Comparison of ENCODE assay signal across 18 cellular contexts in genomic region chr4:42640613-42641012, GRCh38. TPM values are rescaled to one million over a fixed set of nuclear protein-coding genes. Genes with fewer than 3 reads are reported as not detected.
DNase-seq lines count a peak whose midpoint lies in the region; ATAC-seq, FAIRE-seq and TF ChIP-seq lines count a peak whose summit lies in the region.
"Had no signal": no experiment of that assay in that cellular context is flagged by ENCODE, and none has a peak within 500 bp of the region (broad histone marks: within the 10 kb centered on the region; RNA-seq: fewer than 3 reads in every experiment).

No MANE protein-coding gene starts in this region.

- no peak overlapping the region for H2BK120ac ChIP-seq in neuronal stem cell (ENCODE audit: low read depth, low read length)

- peak overlapping the region; percentile 64; the same call in 1 of the 2 replicates for H3K9ac ChIP-seq in GM12878 (ENCODE audit: control insufficient read depth, insufficient read depth, low read length)
- no peak overlapping the region for H3K9ac ChIP-seq in neuronal stem cell (ENCODE audit: low read depth, low read length, poor library complexity)
- H3K9ac ChIP-seq: parathyroid adenoma had no signal

- TF ChIP-seq RAD21 in GM12878 (IDR thresholded peaks at IDR 0.05; ENCODE audit: insufficient read depth, low read depth, low read length): no peak

- H3K36me3 ChIP-seq in Caco-2 (ENCODE audit: control insufficient read depth, insufficient read depth, low read length) (no peaks in the 10 kb centered on the region), GM12878 (ENCODE audit: control insufficient read depth in 2 of 2, insufficient read depth in 2 of 2, low read length in 1 of 2) (peaks cover 0 to 7% of the 10 kb centered on the region in 2 experiments; a peak in 1 of 4 replicates), neuronal stem cell (replicated peaks in 1 of 2; ENCODE audit: control insufficient read depth in 2 of 2, insufficient read depth in 2 of 2, low read length in 2 of 2) (no peaks in the 10 kb centered on the region)
- H3K36me3 ChIP-seq: sigmoid colon had no signal

- in situ Hi-C loops in GM12878 (cut with MboI): loop anchor here (25.0 kb wide), 1 partner anchor 1978 kb away; no protein-coding TSS in a partner anchor

- TF ChIP-seq CTCF in Caco-2 (IDR thresholded peaks at IDR 0.05; ENCODE audit: insufficient read depth in 1 of 2, low read depth in 1 of 2, low read length in 1 of 2, severe bottlenecking in 1 of 2, unreplicated experiment in 1 of 2): no peak
- no peak for TF ChIP-seq CTCF in GM12878 (IDR thresholded peaks at IDR 0.05 in 2 of 3, conservative IDR thresholded peaks at IDR 0.05 in 1 of 3; ENCODE audit: control insufficient read depth in 2 of 3, extremely low read depth in 1 of 3, insufficient read depth in 1 of 3, low read depth in 3 of 3, low read length in 3 of 3)
- TF ChIP-seq CTCF in chondrocyte (IDR thresholded peaks at IDR 0.05): no peak

- H3K27ac Mint-ChIP-seq in Caco-2 (ENCODE audit: unreplicated experiment): peak overlapping the region; percentile 94
- no peak overlapping the region for H3K27ac Mint-ChIP-seq in chondrocyte (ENCODE audit: unreplicated experiment)
- H3K27ac Mint-ChIP-seq: activated CD4-positive, alpha-beta memory T cell treated with anti-CD3 and anti-CD28 coated beads, Interleukin-2, amount 10 ng/mL, durations not matched to agents 7 days and 5 days had no signal

- no peak overlapping the region for H3K14ac ChIP-seq in neuronal stem cell (ENCODE audit: low read length)

- H3K36me3 Mint-ChIP-seq in Caco-2 (ENCODE audit: insufficient read depth, unreplicated experiment) (no peaks in the 10 kb centered on the region), chondrocyte (ENCODE audit: low read depth) (no peaks in the 10 kb centered on the region)

- H2BK15ac ChIP-seq in neuronal stem cell (ENCODE audit: low read length): no peak overlapping the region

- intact Hi-C loops in Caco-2 (cut with micrococcal nuclease; ENCODE audit: unreplicated experiment) (loop anchor here (1.0 to 2.0 kb wide), 2 partner anchors 16 to 47 kb away; partner anchors contain the start of gene ATP8A1), GM12878 (cut with micrococcal nuclease; ENCODE audit: unreplicated experiment) (no loop called here)

- H3K4me2 ChIP-seq in GM12878 (ENCODE audit: control insufficient read depth, insufficient read depth) (peak overlapping the region; percentile 75), neuronal stem cell (ENCODE audit: insufficient read depth, low read length, poor library complexity, severe bottlenecking) (no peak overlapping the region)

- DNase-seq in Caco-2 (peak in 1 of 2 experiments; percentile 31), GM12878 (ENCODE audit: low read depth, low spot score) (no peak), neuronal stem cell (ENCODE audit: low spot score) (no peak), hippocampal formation (lab: John Stamatoyannopoulos, UW) (no peak), chondrocyte (ENCODE audit: low spot score) (no peak)
- DNase-seq in activated CD4-positive, alpha-beta T cell treated with anti-CD3 and anti-CD28 coated beads for 48 hours: no peak
- DNase-seq: activated CD4-positive, alpha-beta memory T cell treated with anti-CD3 and anti-CD28 coated beads, Interleukin-2, amount 10 ng/mL, durations not matched to agents 7 days and 5 days; amygdala; cerebellar nuclear complex; GF-D8; Kasumi-1; NCI-H1436; NK-92 treated with Interleukin-12 subunit alpha and Interleukin-12 subunit beta, amount 100 ng/mL, for 24 hours; sigmoid colon had no signal

- no peak overlapping the region for H2AFZ ChIP-seq in GM12878 (ENCODE audit: control insufficient read depth, low read depth, low read length)
- H2AFZ ChIP-seq in neuronal stem cell (ENCODE audit: low read length): no peak overlapping the region
- H2AFZ ChIP-seq: parathyroid adenoma had no signal

- H3K23ac ChIP-seq in neuronal stem cell (ENCODE audit: low read depth, low read length, poor library complexity): no peak overlapping the region

- H4K8ac ChIP-seq in neuronal stem cell (ENCODE audit: low read depth, low read length): no peak overlapping the region

- peaks cover 21% of the 10 kb centered on the region for H3K4me1 Mint-ChIP-seq in Caco-2 (ENCODE audit: low read depth, unreplicated experiment)
- no peaks in the 10 kb centered on the region for H3K4me1 Mint-ChIP-seq in chondrocyte (ENCODE audit: low read depth)

- H2BK5ac ChIP-seq in neuronal stem cell (ENCODE audit: low read length): no peak overlapping the region

- no peak overlapping the region for H3K4ac ChIP-seq in neuronal stem cell (ENCODE audit: low read length)

- H3K4me3 ChIP-seq in Caco-2 (ENCODE audit: low read depth, low read length) (no peak overlapping the region), GM12878 (peak overlapping the region; percentile 40), neuronal stem cell (ENCODE audit: low read length in 2 of 2) (no peak overlapping the region)
- H3K4me3 ChIP-seq: sigmoid colon had no signal

- FAIRE-seq in GM12878 (lab: Jason Lieb, UNC): no peak

- H2BK12ac ChIP-seq in neuronal stem cell (ENCODE audit: low read length): no peak overlapping the region

- no peaks in the 10 kb centered on the region for H3K79me1 ChIP-seq in neuronal stem cell (ENCODE audit: low read depth, low read length)

- SMC1A ChIA-PET in GM12878 (lab: Charles Lee; ENCODE audit: uncharacterized antibody, unreplicated experiment): interaction anchor here (1.0 to 20.0 kb wide), 5 partner anchors 2 to 38 kb away, joined by 3 to 478 read pairs (median 202); partner anchors contain the start of gene ATP8A1

- TF ChIP-seq EP300 in GM12878 (IDR thresholded peaks at IDR 0.05; ENCODE audit: borderline replicate concordance in 1 of 2, control insufficient read depth in 1 of 2, low read depth in 2 of 2, low read length in 2 of 2): no peak

- H3K9me3 ChIP-seq in Caco-2: no peaks in the 10 kb centered on the region
- H3K9me3 ChIP-seq in GM12878 (replicated peaks; ENCODE audit: control insufficient read depth, insufficient read depth, low read length): peaks cover 2% of the 10 kb centered on the region; the same call in 1 of the 3 replicates
- peaks cover 0 to 1% of the 10 kb centered on the region in 2 donors for H3K9me3 ChIP-seq in neuronal stem cell (replicated peaks in 1 of 2; ENCODE audit: control insufficient read depth in 2 of 2, insufficient read depth in 1 of 2, low read depth in 1 of 2, low read length in 2 of 2)
- H3K9me3 ChIP-seq: sigmoid colon had no signal

- no peaks in the 10 kb centered on the region for H4K20me1 ChIP-seq in GM12878 (ENCODE audit: control insufficient read depth, insufficient read depth)

- H2AK5ac ChIP-seq in neuronal stem cell (ENCODE audit: low read depth, low read length): no peak overlapping the region

- no peaks in the 10 kb centered on the region for H3K9me3 Mint-ChIP-seq in Caco-2 (ENCODE audit: unreplicated experiment)
- no peaks in the 10 kb centered on the region for H3K9me3 Mint-ChIP-seq in chondrocyte (ENCODE audit: low read depth)
- H3K9me3 Mint-ChIP-seq: activated CD4-positive, alpha-beta memory T cell treated with anti-CD3 and anti-CD28 coated beads, Interleukin-2, amount 10 ng/mL, durations not matched to agents 7 days and 5 days had no signal

- no peaks in the 10 kb centered on the region for H3K27me3 ChIP-seq in Caco-2 (replicated peaks; ENCODE audit: control insufficient read depth, insufficient read depth, low read length)
- no peaks in the 10 kb centered on the region for H3K27me3 ChIP-seq in GM12878 (replicated peaks in 1 of 2; ENCODE audit: control insufficient read depth in 2 of 2, insufficient read depth in 2 of 2, low read length in 1 of 2)
- H3K27me3 ChIP-seq in neuronal stem cell (ENCODE audit: control insufficient read depth in 3 of 3, insufficient read depth in 3 of 3, low read depth in 1 of 3, low read length in 3 of 3): no peaks in the 10 kb centered on the region
- H3K27me3 ChIP-seq: sigmoid colon had no signal

- RAD21 ChIA-PET in GM12878 (lab: Charles Lee; ENCODE audit: unreplicated experiment): interaction anchor here (1.0 to 16.5 kb wide), 5 partner anchors 9 to 72 kb away, joined by 3 to 252 read pairs (median 8); partner anchors contain the start of gene ATP8A1

- H3K18ac ChIP-seq in neuronal stem cell (ENCODE audit: low read length): peak overlapping the region; percentile 49

- BruUV-seq in Caco-2 (replicated peaks; lab: Mats Ljungman, UMichigan): TSS peak; percentile 43
- BruUV-seq in GM12878 (replicated peaks; lab: Mats Ljungman, UMichigan): no TSS peak

- H3K27ac ChIP-seq in GM12878 (ENCODE audit: control insufficient read depth, insufficient read depth): peak overlapping the region; percentile 98
- no peak overlapping the region for H3K27ac ChIP-seq in neuronal stem cell (replicated peaks; ENCODE audit: low read length)
- H3K27ac ChIP-seq: parathyroid adenoma, RWPE1, sigmoid colon had no signal

- no peak for ATAC-seq in GM12878
- ATAC-seq: left lobe of liver had no signal

- POLR2A ChIA-PET in Caco-2 (lab: Charles Lee): no interaction called here
- POLR2A ChIA-PET in GM12878 (lab: Charles Lee): interaction anchor here (1.2 to 13.1 kb wide), 4 partner anchors 9 to 15 kb away, joined by 4 to 254 read pairs (median 86); partner anchors contain the start of gene ATP8A1

- H3K79me2 ChIP-seq in GM12878 (ENCODE audit: control insufficient read depth, insufficient read depth, low read length): peaks cover 96% of the 10 kb centered on the region

- peak overlapping the region; percentile 41 for H3K4me3 Mint-ChIP-seq in Caco-2 (ENCODE audit: unreplicated experiment)
- no peak overlapping the region for H3K4me3 Mint-ChIP-seq in chondrocyte (ENCODE audit: unreplicated experiment)
- H3K4me3 Mint-ChIP-seq: activated CD4-positive, alpha-beta memory T cell treated with anti-CD3 and anti-CD28 coated beads, Interleukin-2, amount 10 ng/mL, durations not matched to agents 7 days and 5 days had no signal

- H3K27me3 Mint-ChIP-seq in Caco-2 (ENCODE audit: insufficient read depth, unreplicated experiment): no peaks in the 10 kb centered on the region
- H3K27me3 Mint-ChIP-seq in chondrocyte (ENCODE audit: low read depth): peaks cover 12% of the 10 kb centered on the region
- H3K27me3 Mint-ChIP-seq: activated CD4-positive, alpha-beta memory T cell treated with anti-CD3 and anti-CD28 coated beads, Interleukin-2, amount 10 ng/mL, durations not matched to agents 7 days and 5 days had no signal

- H3K4me1 ChIP-seq in Caco-2: peaks cover 38% of the 10 kb centered on the region
- H3K4me1 ChIP-seq in GM12878 (ENCODE audit: control insufficient read depth, insufficient read depth, low read length): peaks cover 83% of the 10 kb centered on the region
- peaks cover 0 to 14% of the 10 kb centered on the region in 2 donors for H3K4me1 ChIP-seq in neuronal stem cell (ENCODE audit: control insufficient read depth in 2 of 2, insufficient read depth in 1 of 2, low read depth in 1 of 2, low read length in 2 of 2)
- H3K4me1 ChIP-seq: parathyroid adenoma, sigmoid colon had no signal

- WGBS in GM12878 (ENCODE audit: insufficient coverage, insufficient replicate concordance, low lambda C conversion rate, missing lambda C conversion rate): 50% methylated on average over 3 of the region's 3 CpGs
- WGBS in neuronal stem cell (ENCODE audit: extremely low coverage in 2 of 2, insufficient read length in 2 of 2, insufficient replicate concordance in 1 of 2), 2 donors: no CpG with 5 or more reads among the region's 3 CpGs

- H4K91ac ChIP-seq in neuronal stem cell (ENCODE audit: low read depth, low read length, poor library complexity): no peak overlapping the region

- CTCF ChIA-PET in Caco-2 (lab: Charles Lee) (no interaction called here), GM12878 (lab: Yijun Ruan, JAX) (interaction anchor here (0.9 to 10.0 kb wide), 3 partner anchors 10 to 17 kb away, joined by 3 to 113 read pairs (median 5); partner anchors contain the start of gene ATP8A1)

- TF ChIP-seq POLR2A in GM19193 (IDR thresholded peaks at IDR 0.05; ENCODE audit: extremely low read depth, insufficient read depth, insufficient read length): peak; percentile 15
- TF ChIP-seq POLR2A in GM12878 (IDR thresholded peaks at IDR 0.05; ENCODE audit: low read depth, low read length): no peak

RNA-seq across cellular contexts. Expression of gene ATP8A1, which starts 16.3 kb away (rescaled TPM):
- total RNA-seq in Caco-2 (2022) (9.3 and 11.6 TPM in 2 replicates), GM12878 (2014; rRNA removed) (55.2 and 73.8 TPM in 2 replicates), GM12878 (2014; rRNA removed; fragmentation: Illumina TruSeq; extraction: Trizol) (72.5 and 78.7 TPM in 2 replicates), GM12878 (2021) (50.4 and 50.6 TPM in 2 replicates), chondrocyte (0.25 to 0.97 TPM (median 0.26 TPM) in 3 replicates)
- 1,209 and 1,224 TPM in 2 replicates for total RNA-seq in GM12878 (2013; cell fraction: nucleolus; rRNA removed)
- 16.1 TPM for polyA plus RNA-seq in GM12878 (2011; ENCODE audit: low read depth)
- polyA plus RNA-seq in GM12878 (2011; rRNA removed) (116 and 194 TPM in 2 replicates), GM12878 (2014; fragmentation: Illumina TruSeq; extraction: Trizol) (43.3 and 60.0 TPM in 2 replicates), GM12878 (2014; fragmentation: Nextera tagmentation; extraction: Ambion mirVana) (1 to 10 TPM; 9.0 to 9.5 TPM), GM12878 (2014; rRNA removed) (26.2 and 31.2 TPM in 2 replicates), GM12878 (2016; fragmentation: Nextera tagmentation; extraction: Ambion mirVana) (10 to 100 TPM; 14.4 to 18.5 TPM)
- polyA plus RNA-seq in GM12878 (2011; cell fraction: cytosol; rRNA removed): 27.1 and 34.0 TPM in 2 replicates
- polyA plus RNA-seq in GM12878 (2011; cell fraction: nucleus; rRNA removed): 252 and 314 TPM in 2 replicates
- polyA plus RNA-seq in GM12878 (2012): 22.0 and 41.8 TPM in 2 replicates
- polyA minus RNA-seq in GM12878 (2011; rRNA and poly(A)+ RNA removed): 213 and 243 TPM in 2 replicates
- polyA minus RNA-seq in GM12878 (2011; cell fraction: cytosol; rRNA and poly(A)+ RNA removed): 58.3 and 60.7 TPM in 2 replicates
- 380 and 488 TPM in 2 replicates for polyA minus RNA-seq in GM12878 (2011; cell fraction: nucleus; rRNA and poly(A)+ RNA removed)
- 5.6 TPM for polyA plus RNA-seq in neuronal stem cell (2013, experiment 1 of 2)
- polyA plus RNA-seq in neuronal stem cell (2013, experiment 2 of 2): 5.9 TPM
